In the genomic region with DNA sequence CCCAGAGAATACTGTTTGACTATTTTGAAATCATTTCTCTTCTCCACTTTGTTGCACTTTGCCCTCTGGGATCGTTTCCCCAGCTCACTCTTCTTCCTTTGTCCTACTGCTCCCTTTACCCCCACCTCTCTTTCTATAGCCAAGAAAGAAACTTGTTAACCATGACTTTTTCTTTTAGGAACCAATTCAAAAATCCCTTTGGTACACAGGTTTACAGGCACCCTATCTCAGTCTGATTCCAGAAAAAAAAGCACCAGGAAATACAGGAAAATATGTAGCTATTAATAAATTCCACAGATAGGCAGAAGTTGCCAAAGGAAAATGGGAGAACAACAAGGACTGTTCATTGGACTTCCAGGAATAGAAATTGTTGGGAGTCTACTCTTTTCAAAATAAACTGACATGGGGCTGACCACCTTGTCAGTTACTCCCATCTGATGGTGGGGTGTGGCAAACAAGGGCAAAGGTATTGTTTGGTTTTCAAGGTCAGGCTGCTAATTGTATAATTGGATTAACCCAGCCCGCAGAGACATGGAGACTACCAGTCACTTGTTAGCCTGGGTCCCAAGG, we compare ENCODE assay signal across 20 cellular contexts.
A peak's percentile ranks its signal among the peaks of the same experiment; 100 is the strongest.
DNase-seq lines count a peak whose midpoint lies in the region; ATAC-seq, FAIRE-seq and TF ChIP-seq lines count a peak whose summit lies in the region.
"Had no signal": no experiment of that assay in that cellular context is flagged by ENCODE, and none has a peak within 500 bp of the region (broad histone marks: within the 10 kb centered on the region; RNA-seq: fewer than 3 reads in every experiment).

No MANE protein-coding gene starts in this region.

- H3K4me2 ChIP-seq in hepatocyte = peak overlapping the region; percentile 38
- H3K4me2 ChIP-seq: KMS-11, neural progenitor cell had no signal

- H3K9me3 Mint-ChIP-seq in activated naive CD8-positive, alpha-beta T cell treated with anti-CD3 and anti-CD28 coated beads, Interleukin-2, amount 10 ng/mL, durations not matched to agents 7 days and 5 days = no peaks in the 10 kb centered on the region
- H3K9me3 Mint-ChIP-seq in activated naive CD8-positive, alpha-beta T cell treated with anti-CD3 and anti-CD28 coated beads, Interleukin-2, amount 50 U/mL, for 24 hours = peaks cover 6% of the 10 kb centered on the region

- H3K27ac Mint-ChIP-seq in activated naive CD8-positive, alpha-beta T cell treated with anti-CD3 and anti-CD28 coated beads, Interleukin-2, amount 10 ng/mL, durations not matched to agents 7 days and 5 days = no peak overlapping the region
- no peak overlapping the region for H3K27ac Mint-ChIP-seq in activated naive CD8-positive, alpha-beta T cell treated with anti-CD3 and anti-CD28 coated beads, Interleukin-2, amount 50 U/mL, for 24 hours
- H3K27ac Mint-ChIP-seq: dendritic cell treated with granulocyte-macrophage colony-stimulating factor and Interleukin-4, amounts not matched to agents 40 ng/mL and 50 ng/mL, for 4 days; neural progenitor cell had no signal

- H3K4me1 ChIP-seq in hepatocyte (ENCODE audit: insufficient read depth) (peaks cover 15% of the 10 kb centered on the region), small intestine (ENCODE audit: control insufficient read depth in 2 of 2, insufficient read depth in 1 of 2, low read depth in 1 of 2, low read length in 1 of 2) (peaks cover 0 to 12% of the 10 kb centered on the region in 2 donors)

- peak overlapping the region; percentile 26 for H3K4me3 Mint-ChIP-seq in activated naive CD8-positive, alpha-beta T cell treated with anti-CD3 and anti-CD28 coated beads, Interleukin-2, amount 10 ng/mL, durations not matched to agents 7 days and 5 days
- H3K4me3 Mint-ChIP-seq in activated naive CD8-positive, alpha-beta T cell treated with anti-CD3 and anti-CD28 coated beads, Interleukin-2, amount 50 U/mL, for 24 hours = no peak overlapping the region
- H3K4me3 Mint-ChIP-seq: dendritic cell treated with granulocyte-macrophage colony-stimulating factor and Interleukin-4, amounts not matched to agents 40 ng/mL and 50 ng/mL, for 4 days; neural progenitor cell had no signal

- no peak for FAIRE-seq in small intestine (lab: Jason Lieb, UNC)

- no peak for DNase-seq in activated naive CD8-positive, alpha-beta T cell treated with anti-CD3 and anti-CD28 coated beads, Interleukin-2, amount 10 ng/mL, durations not matched to agents 7 days and 5 days
- DNase-seq in activated naive CD8-positive, alpha-beta T cell treated with anti-CD3 and anti-CD28 coated beads, Interleukin-2, amount 50 U/mL, for 24 hours = no peak
- peak; percentile 12 for DNase-seq in NCI-H82 treated with DMSO at 0.1 percent for 48 hours (lab: John Stamatoyannopoulos, UW; ENCODE audit: unreplicated experiment)
- no peak for DNase-seq in hepatocyte (ENCODE audit: low spot score)
- DNase-seq in small intestine = peak; percentile 61
- DNase-seq in activated effector memory CD4-positive, alpha-beta T cell treated with anti-CD3 and anti-CD28 coated beads, Interleukin-2, amount 50 U/mL, for 16 hours = no peak
- no peak for DNase-seq in GOT3 (lab: John Stamatoyannopoulos, UW)
- DNase-seq in NCI-H524 treated with DMSO at 0.1 percent for 48 hours (lab: John Stamatoyannopoulos, UW) = no peak
- DNase-seq: amniotic stem cell; CD4-positive, alpha-beta memory T cell; foreskin melanocyte; kidney glomerular epithelial cell; NCI-H1092; NCI-H510A treated with DMSO at 0.1 percent for 48 hours; T-helper 9 cell had no signal

- H4K20me1 ChIP-seq in hepatocyte (ENCODE audit: insufficient read depth, poor library complexity, severe bottlenecking) = no peaks in the 10 kb centered on the region

- no peaks in the 10 kb centered on the region for H3K9me2 ChIP-seq in hepatocyte (replicated peaks; ENCODE audit: insufficient read depth)

- no peak for TF ChIP-seq CTCF in hepatocyte (IDR thresholded peaks at IDR 0.05; ENCODE audit: poor library complexity)

- H3K27ac ChIP-seq in hepatocyte (peak overlapping the region; percentile 59), small intestine (ENCODE audit: low read depth in 1 of 2, low read length in 1 of 2) (peak overlapping the region in 1 of 2 donors; percentile 15)
- H3K27ac ChIP-seq: cardiac muscle cell, KMS-11, neural progenitor cell had no signal

- no peaks in the 10 kb centered on the region for H3K27me3 ChIP-seq in hepatocyte
- no peaks in the 10 kb centered on the region for H3K27me3 ChIP-seq in small intestine (ENCODE audit: control insufficient read depth in 2 of 2, insufficient read depth in 2 of 2, low read length in 2 of 2)
- H3K27me3 ChIP-seq: cardiac muscle cell, neural progenitor cell had no signal

- H3K36me3 Mint-ChIP-seq in activated naive CD8-positive, alpha-beta T cell treated with anti-CD3 and anti-CD28 coated beads, Interleukin-2, amount 10 ng/mL, durations not matched to agents 7 days and 5 days = peaks cover 17% of the 10 kb centered on the region
- peaks cover 2% of the 10 kb centered on the region for H3K36me3 Mint-ChIP-seq in activated naive CD8-positive, alpha-beta T cell treated with anti-CD3 and anti-CD28 coated beads, Interleukin-2, amount 50 U/mL, for 24 hours (ENCODE audit: low read depth)
- H3K36me3 Mint-ChIP-seq: neural progenitor cell had no signal

- POLR2A ChIA-PET in activated naive CD8-positive, alpha-beta T cell treated with anti-CD3 and anti-CD28 coated beads, Interleukin-2, amount 10 ng/mL, durations not matched to agents 7 days and 5 days (lab: Charles Lee) = interaction anchor here (1.2 kb wide), 1 partner anchor 83 kb away, joined by 4 read pairs; a partner anchor contains a TSS

- ATAC-seq in activated naive CD8-positive, alpha-beta T cell treated with anti-CD3 and anti-CD28 coated beads, Interleukin-2, amount 10 ng/mL, durations not matched to agents 7 days and 5 days (ENCODE audit: low read depth) = no peak
- no peak for ATAC-seq in activated naive CD8-positive, alpha-beta T cell treated with anti-CD3 and anti-CD28 coated beads, Interleukin-2, amount 50 U/mL, for 24 hours
- ATAC-seq: activated CD4-positive, CD25-positive, alpha-beta regulatory T cell treated with anti-CD3 and anti-CD28 coated beads, Interleukin-2, amount 50 U/mL, for 24 hours had no signal

- H3K79me2 ChIP-seq in hepatocyte = peaks cover 2% of the 10 kb centered on the region

- H2AFZ ChIP-seq in hepatocyte = no peak overlapping the region
- H2AFZ ChIP-seq: neural progenitor cell had no signal

- WGBS in hepatocyte (ENCODE audit: low lambda C conversion rate, missing lambda C conversion rate) = 44% methylated on average over 2 of the region's 2 CpGs
- 18 to 41% (median 36%) methylated on average over 2 of the region's 2 CpGs for WGBS in small intestine, 3 donors

- H3K36me3 ChIP-seq in hepatocyte (replicated peaks; ENCODE audit: insufficient read depth, low read depth) (no peaks in the 10 kb centered on the region), small intestine (ENCODE audit: control insufficient read depth in 2 of 2, insufficient read depth in 2 of 2, low read length in 2 of 2) (no peaks in the 10 kb centered on the region)
- H3K36me3 ChIP-seq: cardiac muscle cell, neural progenitor cell had no signal

- H3K9me3 ChIP-seq in hepatocyte (ENCODE audit: low read depth) = no peaks in the 10 kb centered on the region
- H3K9me3 ChIP-seq in small intestine (ENCODE audit: control insufficient read depth, low read depth) = no peaks in the 10 kb centered on the region

- H3K4me3 ChIP-seq in hepatocyte (no peak overlapping the region), small intestine (ENCODE audit: low read depth in 1 of 2, low read length in 2 of 2) (no peak overlapping the region)
- H3K4me3 ChIP-seq: cardiac muscle cell, neural progenitor cell had no signal

- no peaks in the 10 kb centered on the region for H3K27me3 Mint-ChIP-seq in activated naive CD8-positive, alpha-beta T cell treated with anti-CD3 and anti-CD28 coated beads, Interleukin-2, amount 10 ng/mL, durations not matched to agents 7 days and 5 days
- no peaks in the 10 kb centered on the region for H3K27me3 Mint-ChIP-seq in activated naive CD8-positive, alpha-beta T cell treated with anti-CD3 and anti-CD28 coated beads, Interleukin-2, amount 50 U/mL, for 24 hours
- H3K27me3 Mint-ChIP-seq: CD4-positive, alpha-beta memory T cell; dendritic cell treated with granulocyte-macrophage colony-stimulating factor and Interleukin-4, amounts not matched to agents 40 ng/mL and 50 ng/mL, for 4 days had no signal

- H3K4me1 Mint-ChIP-seq in activated naive CD8-positive, alpha-beta T cell treated with anti-CD3 and anti-CD28 coated beads, Interleukin-2, amount 10 ng/mL, durations not matched to agents 7 days and 5 days = peaks cover 41% of the 10 kb centered on the region
- peaks cover 27% of the 10 kb centered on the region for H3K4me1 Mint-ChIP-seq in activated naive CD8-positive, alpha-beta T cell treated with anti-CD3 and anti-CD28 coated beads, Interleukin-2, amount 50 U/mL, for 24 hours

Comparison
In these comparisons a context has a peak if more than half of its experiments do, and no peak if none do; other contexts are left out.
1. DNase-seq: peak in NCI-H82 treated with DMSO at 0.1 percent for 48 hours (single experiment) and small intestine (single experiment); none in activated naive CD8-positive, alpha-beta T cell treated with anti-CD3 and anti-CD28 coated beads, Interleukin-2, amount 10 ng/mL, durations not matched to agents 7 days and 5 days (single experiment), activated naive CD8-positive, alpha-beta T cell treated with anti-CD3 and anti-CD28 coated beads, Interleukin-2, amount 50 U/mL, for 24 hours (single experiment), hepatocyte (single experiment), activated effector memory CD4-positive, alpha-beta T cell treated with anti-CD3 and anti-CD28 coated beads, Interleukin-2, amount 50 U/mL, for 16 hours (single experiment), GOT3 (single experiment) and NCI-H524 treated with DMSO at 0.1 percent for 48 hours (single experiment).